ENCODE assay signal across 19 cellular contexts in genomic region chr17:43547659-43548256, GRCh38. TPM values are rescaled to one million over a fixed set of nuclear protein-coding genes. Genes with fewer than 3 reads are reported as not detected.
DNase-seq lines count a peak whose midpoint lies in the region; ATAC-seq and TF ChIP-seq lines count a peak whose summit lies in the region.
"Had no signal": no experiment of that assay in that cellular context is flagged by ENCODE, and none has a peak within 500 bp of the region (broad histone marks: within the 10 kb centered on the region; RNA-seq: fewer than 3 reads in every experiment).

No MANE protein-coding gene starts in this region.

- H3K4me3 ChIP-seq in CD8-positive, alpha-beta T cell (ENCODE audit: low read depth, low read length), result no peak overlapping the region
- H3K4me3 ChIP-seq: GM12878 had no signal

- no peaks in the 10 kb centered on the region for H3K36me3 Mint-ChIP-seq in CD8-positive, alpha-beta T cell
- H3K36me3 Mint-ChIP-seq in IgD-negative memory B cell (no peaks in the 10 kb centered on the region), brain (peaks cover 4% of the 10 kb centered on the region)
- peaks cover 0 to 4% (median 3%) of the 10 kb centered on the region in 3 donors for H3K36me3 Mint-ChIP-seq in naive thymus-derived CD8-positive, alpha-beta T cell

- H3K4me1 ChIP-seq in CD8-positive, alpha-beta T cell (ENCODE audit: insufficient read depth, low read length), result peaks cover 17% of the 10 kb centered on the region
- H3K4me1 ChIP-seq: parathyroid adenoma had no signal

- H3K9me3 ChIP-seq in CD8-positive, alpha-beta T cell (ENCODE audit: low read length), result no peaks in the 10 kb centered on the region
- H3K9me3 ChIP-seq: heart right ventricle, SK-N-SH had no signal

- no peaks in the 10 kb centered on the region for H3K36me3 ChIP-seq in CD8-positive, alpha-beta T cell (ENCODE audit: insufficient read depth, low read length)
- H3K36me3 ChIP-seq: heart right ventricle had no signal

- peak overlapping the region; percentile 81 for H3K4me3 Mint-ChIP-seq in CD8-positive, alpha-beta T cell
- H3K4me3 Mint-ChIP-seq in IgD-negative memory B cell (peak overlapping the region in 3 of 4 donors; percentile 16 to 58 (median 32)), brain (peak overlapping the region in 4 of 5 experiments; percentile 77 to 95 (median 90))
- H3K4me3 Mint-ChIP-seq in naive thymus-derived CD8-positive, alpha-beta T cell, result peak overlapping the region in 8 of 10 donors; percentile 38 to 93 (median 88)

- no peaks in the 10 kb centered on the region for H3K9me3 Mint-ChIP-seq in CD8-positive, alpha-beta T cell
- H3K9me3 Mint-ChIP-seq in IgD-negative memory B cell, result no peaks in the 10 kb centered on the region
- H3K9me3 Mint-ChIP-seq in brain, result no peaks in the 10 kb centered on the region
- H3K9me3 Mint-ChIP-seq in naive thymus-derived CD8-positive, alpha-beta T cell, result no peaks in the 10 kb centered on the region
- H3K9me3 Mint-ChIP-seq: effector memory CD8-positive, alpha-beta T cell; stimulated activated naive CD8-positive, alpha-beta T cell treated with anti-CD3 and anti-CD28 coated beads, Interleukin-15, amount 100 ng/mL, for 72 hours had no signal

- peaks cover 62% of the 10 kb centered on the region for H3K27me3 Mint-ChIP-seq in CD8-positive, alpha-beta T cell (ENCODE audit: low read depth)
- peaks cover 44% of the 10 kb centered on the region for H3K27me3 Mint-ChIP-seq in IgD-negative memory B cell
- H3K27me3 Mint-ChIP-seq in brain, result peaks cover 48% of the 10 kb centered on the region
- H3K27me3 Mint-ChIP-seq in naive thymus-derived CD8-positive, alpha-beta T cell, result peaks cover 27 to 67% (median 58%) of the 10 kb centered on the region in 5 donors

- POLR2A ChIA-PET in CD8-positive, alpha-beta T cell (lab: Charles Lee), result no interaction called here
- POLR2A ChIA-PET in naive thymus-derived CD8-positive, alpha-beta T cell (lab: Charles Lee), result no interaction called here

- no peak overlapping the region for H3K27ac ChIP-seq in CD8-positive, alpha-beta T cell (ENCODE audit: low read depth, low read length)
- H3K27ac ChIP-seq: heart right ventricle, parathyroid adenoma had no signal

- no peak for DNase-seq in CD8-positive, alpha-beta T cell
- DNase-seq in naive thymus-derived CD8-positive, alpha-beta T cell, result no peak
- DNase-seq in COLO668 (lab: John Stamatoyannopoulos, UW; ENCODE audit: unreplicated experiment), result no peak
- DNase-seq in posterior cingulate gyrus, result no peak
- no peak for DNase-seq in SHP77 (lab: John Stamatoyannopoulos, UW)
- DNase-seq: AML-193; amygdala; effector memory CD8-positive, alpha-beta T cell; H7; heart right ventricle; NCI-H1694; NK-92 treated with Interleukin-12 subunit alpha and Interleukin-12 subunit beta, amount 100 ng/mL, for 24 hours; SK-N-SH; stimulated activated naive CD8-positive, alpha-beta T cell treated with anti-CD3 and anti-CD28 coated beads, Interleukin-15, amount 100 ng/mL, for 72 hours; trophoblast cell had no signal

- intact Hi-C loops in CD8-positive, alpha-beta T cell (cut with DNase I, micrococcal nuclease), result no loop called here
- intact Hi-C loops in posterior cingulate gyrus (cut with DNase I), result no loop called here

- peaks cover 25% of the 10 kb centered on the region for H3K4me1 Mint-ChIP-seq in CD8-positive, alpha-beta T cell (ENCODE audit: low read depth)
- H3K4me1 Mint-ChIP-seq in IgD-negative memory B cell (peaks cover 9 to 16% (median 14%) of the 10 kb centered on the region in 3 donors), brain (peaks cover 58% of the 10 kb centered on the region)
- peaks cover 18 to 29% (median 20%) of the 10 kb centered on the region in 4 donors for H3K4me1 Mint-ChIP-seq in naive thymus-derived CD8-positive, alpha-beta T cell

- CTCF ChIA-PET in CD8-positive, alpha-beta T cell (lab: Charles Lee), result interaction anchor here (1.0 to 1.3 kb wide), 2 partner anchors 10 to 30 kb away, joined by 4 read pairs; no protein-coding TSS in a partner anchor

- no peak for ATAC-seq in CD8-positive, alpha-beta T cell
- ATAC-seq in naive thymus-derived CD8-positive, alpha-beta T cell, result no peak
- ATAC-seq: effector memory CD8-positive, alpha-beta T cell; GM12878; heart right ventricle; stimulated activated naive CD8-positive, alpha-beta T cell treated with anti-CD3 and anti-CD28 coated beads, Interleukin-15, amount 100 ng/mL, for 72 hours had no signal

- H3K27ac Mint-ChIP-seq in CD8-positive, alpha-beta T cell, result no peak overlapping the region
- H3K27ac Mint-ChIP-seq in IgD-negative memory B cell (peak overlapping the region in 2 of 3 donors; percentile 4 to 20), brain (no peak overlapping the region)
- H3K27ac Mint-ChIP-seq in naive thymus-derived CD8-positive, alpha-beta T cell, result no peak overlapping the region
- H3K27ac Mint-ChIP-seq: stimulated activated naive CD8-positive, alpha-beta T cell treated with anti-CD3 and anti-CD28 coated beads, Interleukin-15, amount 100 ng/mL, for 72 hours had no signal

- TF ChIP-seq CTCF in CD8-positive, alpha-beta T cell (IDR thresholded peaks at IDR 0.05), result no peak
- no peak for TF ChIP-seq CTCF in brain (conservative IDR thresholded peaks at IDR 0.05)

- peaks cover 35% of the 10 kb centered on the region for H3K27me3 ChIP-seq in CD8-positive, alpha-beta T cell (ENCODE audit: insufficient read depth, low read length)

RNA-seq across cellular contexts. Expression of gene ETV4, which starts 1.6 kb away (rescaled TPM):
- total RNA-seq in CD8-positive, alpha-beta T cell, result not detected
- polyA plus RNA-seq in IgD-negative memory B cell (not detected), brain (ENCODE audit: insufficient read depth, low read depth, low replicate concordance) (1.3 TPM)
- not detected for total RNA-seq in naive thymus-derived CD8-positive, alpha-beta T cell
- polyA plus RNA-seq in naive thymus-derived CD8-positive, alpha-beta T cell, result under 1 TPM in 1 of 3 donors, not detected in 2; 0.09 TPM

Comparison
In these comparisons a context has a peak if more than half of its experiments do, and no peak if none do; other contexts are left out.
1. H3K27ac Mint-ChIP-seq: peak in IgD-negative memory B cell (2 of 3); none in CD8-positive, alpha-beta T cell (single experiment), brain (0 of 5) and naive thymus-derived CD8-positive, alpha-beta T cell (0 of 10).
2. H3K4me3 Mint-ChIP-seq: peak in every context shown above with its lines; median percentile 90 in brain; 88 in naive thymus-derived CD8-positive, alpha-beta T cell; 81 in CD8-positive, alpha-beta T cell; 32 in IgD-negative memory B cell.